In the genomic region with DNA sequence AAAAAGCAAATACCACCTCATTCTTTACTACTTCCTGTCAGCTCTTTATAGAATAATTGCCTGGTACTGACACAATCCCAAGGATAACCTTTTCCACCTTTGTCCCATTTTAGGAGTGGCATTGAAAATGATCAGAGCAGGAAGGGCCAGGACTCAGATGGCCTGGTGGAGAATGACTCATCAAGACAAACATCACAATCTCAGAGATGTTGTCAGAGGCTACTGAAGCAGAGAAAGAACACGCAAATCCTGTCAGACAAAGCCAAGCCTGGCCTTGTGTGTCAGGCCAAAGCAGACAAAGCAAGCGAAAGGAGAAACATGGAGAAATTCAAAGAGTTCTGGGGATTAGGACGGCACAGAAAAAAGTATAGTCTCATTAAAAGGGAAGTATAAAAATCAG, we compare ENCODE assay signal across 9 cellular contexts. TPM values are rescaled to one million over a fixed set of nuclear protein-coding genes. Genes with fewer than 3 reads are reported as not detected.
DNase-seq lines count a peak whose midpoint lies in the region; ATAC-seq and TF ChIP-seq lines count a peak whose summit lies in the region.
"Had no signal": no experiment of that assay in that cellular context is flagged by ENCODE, and none has a peak within 500 bp of the region (broad histone marks: within the 10 kb centered on the region; RNA-seq: fewer than 3 reads in every experiment).

No MANE protein-coding gene starts in this region.

- peak; percentile 60 to 63 for DNase-seq in HAP-1 (ENCODE audit: low spot score in 2 of 2)
- peak; percentile 69 for DNase-seq in RWPE1 (ENCODE audit: low spot score)
- peak; percentile 82 for DNase-seq in fibroblast of villous mesenchyme (ENCODE audit: low read depth)
- DNase-seq in retinal pigment epithelial cell (ENCODE audit: low read depth): peak; percentile 66
- no peak for DNase-seq in activated gamma-delta T cell treated with Interleukin-2 at 50 U/mL for 16 hours
- DNase-seq in stimulated activated CD4-positive, alpha-beta T cell treated with anti-CD3 and anti-CD28 coated beads, Interleukin-4, amount 100 ng/mL, for 1 hour: no peak
- DNase-seq in coronary artery (ENCODE audit: low spot score): no peak

- peaks cover 7% of the 10 kb centered on the region for H3K4me1 ChIP-seq in HAP-1

- no peak for TF ChIP-seq CTCF in RWPE1 (conservative IDR thresholded peaks at IDR 0.05; ENCODE audit: low read depth)
- no peak for TF ChIP-seq CTCF in fibroblast of villous mesenchyme (IDR thresholded peaks at IDR 0.05; ENCODE audit: insufficient read depth, low read depth, low read length)
- TF ChIP-seq CTCF in retinal pigment epithelial cell (conservative IDR thresholded peaks at IDR 0.05; ENCODE audit: low read depth, low read length): no peak
- no peak for TF ChIP-seq CTCF in coronary artery (IDR thresholded peaks at IDR 0.05)

- H3K4me3 ChIP-seq in HAP-1 (no peak overlapping the region), fibroblast of villous mesenchyme (ENCODE audit: low read depth, low read length) (no peak overlapping the region), retinal pigment epithelial cell (ENCODE audit: low read length) (no peak overlapping the region), coronary artery (no peak overlapping the region)

- POLR2A ChIA-PET in RWPE1 (lab: Yijun Ruan, JAX; ENCODE audit: low non-redundant PET): no interaction called here

- CTCF ChIA-PET in RWPE1 (lab: Yijun Ruan, JAX): interaction anchor here (0.5 kb wide), 1 partner anchor 1472 kb away, joined by 5 read pairs; no protein-coding TSS in a partner anchor

- ATAC-seq in HG03342 (IDR thresholded peaks at IDR 0.05; ENCODE audit: unreplicated experiment): no peak
- ATAC-seq: stimulated activated effector memory CD8-positive, alpha-beta T cell treated with anti-CD3 and anti-CD28 coated beads, Interleukin-12 subunit alpha, Interleukin-12 subunit beta, amount 100 ng/mL, for 72 hours had no signal

- no peaks in the 10 kb centered on the region for H3K27me3 ChIP-seq in HAP-1 (ENCODE audit: low read depth)

- H3K9me3 ChIP-seq in HAP-1: no peaks in the 10 kb centered on the region

- in situ Hi-C loops in HAP-1 (cut with MboI; ENCODE audit: low sequenced_read_pairs): no loop called here

- H3K36me3 ChIP-seq in HAP-1 (replicated peaks): peaks cover 4% of the 10 kb centered on the region

- H3K27ac ChIP-seq in RWPE1 (peak overlapping the region; percentile 82), coronary artery (no peak overlapping the region)

RNA-seq across cellular contexts. Expression of a gene that starts 40.9 kb away (rescaled TPM):
- total RNA-seq in fibroblast of villous mesenchyme: 6.8 and 8.6 TPM in 2 replicates

RNA-seq across cellular contexts. Expression of a gene that starts 48.7 kb away (rescaled TPM):
- 18.0 and 22.9 TPM in 2 replicates for total RNA-seq in fibroblast of villous mesenchyme

Comparison
In these comparisons a context has a peak if more than half of its experiments do, and no peak if none do; other contexts are left out.
1. DNase-seq: peak in HAP-1 (2 of 2), RWPE1 (single experiment), fibroblast of villous mesenchyme (single experiment) and retinal pigment epithelial cell (single experiment); none in activated gamma-delta T cell treated with Interleukin-2 at 50 U/mL for 16 hours (single experiment), stimulated activated CD4-positive, alpha-beta T cell treated with anti-CD3 and anti-CD28 coated beads, Interleukin-4, amount 100 ng/mL, for 1 hour (single experiment) and coronary artery (single experiment).